In genomic region chr5:109313123-109313522, GRCh38 we compare ENCODE assay signal across 30 cellular contexts.
"Had no signal": no experiment of that assay in that cellular context is flagged by ENCODE, and none has a peak within 500 bp of the region (broad histone marks: within the 10 kb centered on the region; RNA-seq: fewer than 3 reads in every experiment).

No MANE protein-coding gene starts in this region.

- H3K9me3 ChIP-seq: lower lobe of right lung, neutrophil, suprapubic skin, thoracic aorta, tibial artery, upper lobe of right lung had no signal

- H3K27ac ChIP-seq: lower lobe of right lung, neural progenitor cell, neutrophil, skin epidermis, suprapubic skin, thoracic aorta, tibial artery, upper lobe of right lung had no signal

- DNase-seq: hypothalamus; immature natural killer cell; islet precursor cell; left cardiac atrium; lower lobe of right lung; mammary epithelial cell; mesenchymal stem cell; naive B cell; natural killer cell; nephron progenitor cell; occipital lobe; retina; right cardiac atrium; stimulated activated CD4-positive, alpha-beta T cell treated with anti-CD3 and anti-CD28 coated beads, Interleukin-12 subunit alpha, Interleukin-12 subunit beta, amount 100 ng/mL, for 4 hours; stimulated activated CD4-positive, alpha-beta T cell treated with anti-CD3 and anti-CD28 coated beads, Interleukin-15, amount 100 ng/mL, for 24 hours; stimulated activated CD4-positive, alpha-beta T cell treated with anti-CD3 and anti-CD28 coated beads, Interleukin-2, amount 100 ng/mL, for 24 hours; stimulated activated CD4-positive, alpha-beta T cell treated with anti-CD3 and anti-CD28 coated beads, Interleukin-4, amount 100 ng/mL, for 1 hour; stimulated activated naive B cell treated with anti-CD40 and anti-IgM and Interleukin-4, amounts not matched to agents 10 μg/mL and 1 μg/mL and 100 μg/mL, for 72 hours; stimulated activated naive CD8-positive, alpha-beta T cell treated with anti-CD3 and anti-CD28 coated beads, Interleukin-15, Interleukin-2, amounts not matched to agents 100 U/mL and 50 U/mL, for 24 hours; tibial artery; trophoblast cell; upper lobe of right lung had no signal

- H3K27me3 ChIP-seq: neural progenitor cell, neutrophil, suprapubic skin, tibial artery, upper lobe of right lung had no signal

- H3K4me1 ChIP-seq: lower lobe of right lung, suprapubic skin, upper lobe of right lung had no signal

- H3K4me3 ChIP-seq: lower lobe of right lung, neural progenitor cell, skin epidermis, suprapubic skin, thoracic aorta, tibial artery, upper lobe of right lung had no signal

- H2AFZ ChIP-seq: neural progenitor cell had no signal

- H3K9ac ChIP-seq: neural progenitor cell had no signal

- FAIRE-seq: urothelium cell line had no signal

- ATAC-seq: left cardiac atrium; left lobe of liver; lower lobe of right lung; natural killer cell; right cardiac atrium; sciatic nerve; stimulated activated naive B cell treated with anti-CD40 and anti-IgM and Interleukin-4, amounts not matched to agents 10 μg/mL and 1 μg/mL and 100 μg/mL, for 72 hours; stimulated activated naive CD8-positive, alpha-beta T cell treated with anti-CD3 and anti-CD28 coated beads, Interleukin-15, Interleukin-2, amounts not matched to agents 100 U/mL and 50 U/mL, for 24 hours; upper lobe of right lung had no signal

- H3K4me2 ChIP-seq: neural progenitor cell had no signal

- H3K36me3 ChIP-seq: lower lobe of right lung, neural progenitor cell, neutrophil, suprapubic skin, thoracic aorta, tibial artery, upper lobe of right lung had no signal
